ENCODE assay signal across 8 cellular contexts in the genomic region with DNA sequence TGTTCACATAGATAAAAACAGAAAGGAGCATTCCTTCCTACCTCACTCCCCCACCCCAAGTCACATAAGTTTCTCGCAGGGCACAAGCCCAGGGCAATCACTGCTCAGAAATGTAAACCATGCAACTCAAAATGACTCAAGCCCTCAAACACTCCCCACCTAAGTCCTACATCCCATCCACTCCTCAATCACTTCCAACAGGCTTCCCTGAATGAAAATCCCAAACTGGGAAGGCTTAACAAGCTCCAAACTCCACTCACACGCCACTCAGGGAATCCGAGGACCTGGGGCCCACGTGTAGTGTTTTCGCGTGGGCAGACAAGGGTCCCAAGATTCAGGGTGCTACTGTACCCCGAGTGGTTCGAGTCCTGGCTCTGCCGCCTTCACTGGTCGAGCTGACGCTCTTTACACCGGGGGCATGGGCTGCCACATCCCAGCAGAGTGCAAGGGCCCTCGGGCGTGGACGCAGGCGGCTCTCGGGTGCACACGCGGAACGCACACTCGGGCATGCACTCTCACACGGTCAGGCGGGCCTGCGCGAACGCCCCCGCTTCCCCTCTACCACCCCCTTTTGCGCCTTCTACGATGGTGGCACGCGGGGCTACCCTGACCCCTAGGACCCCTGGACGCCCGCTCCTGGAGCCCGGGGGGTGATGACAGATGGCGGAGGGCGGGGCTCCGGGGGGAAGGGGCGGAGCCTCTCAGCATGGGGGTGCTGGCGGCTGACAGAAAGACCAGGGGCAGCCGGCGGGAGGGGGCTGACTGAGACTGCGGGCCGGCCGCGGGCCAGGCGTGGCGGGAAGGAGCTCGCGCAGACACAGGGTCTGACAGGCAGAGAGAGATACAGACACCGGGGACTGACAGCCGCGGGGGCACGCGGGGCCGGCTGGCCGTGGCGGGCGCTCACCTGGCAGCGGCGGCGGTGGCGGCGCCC. TPM values are rescaled to one million over a fixed set of nuclear protein-coding genes. Genes with fewer than 3 reads are reported as not detected.
DNase-seq lines count a peak whose midpoint lies in the region; ATAC-seq lines count a peak whose summit lies in the region.

No MANE protein-coding gene starts in this region.

- peak overlapping the region; percentile 3 for H2BK5ac ChIP-seq in mesenchymal stem cell (ENCODE audit: low read depth, low read length, poor library complexity, severe bottlenecking)

- H3K79me1 ChIP-seq in mesenchymal stem cell (replicated peaks; ENCODE audit: low read length, poor library complexity, severe bottlenecking), result peaks cover 3% of the 10 kb centered on the region

- peak overlapping the region; percentile 86 for H4K91ac ChIP-seq in mesenchymal stem cell (ENCODE audit: low read length)

- H3K14ac ChIP-seq in mesenchymal stem cell (ENCODE audit: low read length in 2 of 2), result peak overlapping the region in 1 of 2 experiments; percentile 93

- H3K27me3 ChIP-seq in mesenchymal stem cell (ENCODE audit: control insufficient read depth in 1 of 2, insufficient read depth in 1 of 2, low read length in 2 of 2), result no peaks in the 10 kb centered on the region

- H3K18ac ChIP-seq in mesenchymal stem cell (ENCODE audit: low read depth in 1 of 2, low read length in 2 of 2), result peak overlapping the region; percentile 78 to 100

- peak overlapping the region; percentile 90 for H4K8ac ChIP-seq in mesenchymal stem cell (ENCODE audit: low read length)

- DNase-seq in A172 (ENCODE audit: low spot score) (peak; percentile 72), NCI-H460 (ENCODE audit: extremely low read depth, low read depth) (peak; percentile 41), mesenchymal stem cell (peak; percentile 83)
- DNase-seq in activated CD8-positive, alpha-beta memory T cell treated with anti-CD3 and anti-CD28 coated beads for 1 hour (ENCODE audit: extremely low read depth in 1 of 2, low read depth in 1 of 2), result peak; percentile 43 to 66
- peak; percentile 71 for DNase-seq in effector CD8-positive, alpha-beta T cell (lab: John Stamatoyannopoulos, UW)
- peak; percentile 63 for DNase-seq in stimulated activated CD8-positive, alpha-beta memory T cell treated with anti-CD3 and anti-CD28 coated beads, Interleukin-15, amount 100 ng/mL, for 1 hour (ENCODE audit: low read depth)

- ATAC-seq in GM18520 (IDR thresholded peaks at IDR 0.05; ENCODE audit: unreplicated experiment), result peak; percentile 26
- ATAC-seq in HG03064 (IDR thresholded peaks at IDR 0.05; ENCODE audit: low read depth, unreplicated experiment), result peak; percentile 61

- 1% methylated on average over 42 of the region's 63 CpGs for WGBS in mesenchymal stem cell

- peak overlapping the region; percentile 54 for H2BK120ac ChIP-seq in mesenchymal stem cell (ENCODE audit: low read depth, low read length)

- peaks cover 0 to 12% of the 10 kb centered on the region in 2 experiments for H3K36me3 ChIP-seq in mesenchymal stem cell (ENCODE audit: control insufficient read depth in 1 of 2, insufficient read depth in 2 of 2, low read depth in 1 of 2, low read length in 2 of 2)

- H3K23ac ChIP-seq in mesenchymal stem cell (ENCODE audit: low read length in 2 of 2), result peak overlapping the region in 1 of 2 experiments; percentile 90

- H3K4ac ChIP-seq in mesenchymal stem cell (ENCODE audit: low read depth in 1 of 2, low read length in 2 of 2), result peak overlapping the region; percentile 79 to 93

- H3K4me2 ChIP-seq in mesenchymal stem cell (ENCODE audit: low read length, poor library complexity, severe bottlenecking), result peak overlapping the region; percentile 72

- peak overlapping the region; percentile 20 to 99 for H2BK12ac ChIP-seq in mesenchymal stem cell (ENCODE audit: low read length in 2 of 2)

- H3K9ac ChIP-seq in mesenchymal stem cell (ENCODE audit: low read length), result peak overlapping the region; percentile 96

- peak overlapping the region; percentile 40 for H2AK5ac ChIP-seq in mesenchymal stem cell (ENCODE audit: low read length, severe bottlenecking)

- peak overlapping the region; percentile 15 for H2BK15ac ChIP-seq in mesenchymal stem cell (ENCODE audit: low read depth, poor library complexity, severe bottlenecking)

- H3K9me3 ChIP-seq in mesenchymal stem cell (ENCODE audit: control insufficient read depth, low read length), result no peaks in the 10 kb centered on the region

- peak overlapping the region; percentile 83 for H2AFZ ChIP-seq in mesenchymal stem cell (ENCODE audit: low read depth, low read length)

- peaks cover 6% of the 10 kb centered on the region for H3K4me1 ChIP-seq in mesenchymal stem cell (ENCODE audit: control insufficient read depth, insufficient read depth, low read depth, low read length)

- H3K4me3 ChIP-seq in mesenchymal stem cell (ENCODE audit: insufficient read depth in 1 of 2, low read depth in 1 of 2, low read length in 2 of 2), result peak overlapping the region; percentile 87 to 94

- peak overlapping the region; percentile 91 for H3K27ac ChIP-seq in mesenchymal stem cell (ENCODE audit: low read length, poor library complexity, severe bottlenecking)

RNA-seq across cellular contexts. Expression of gene ZHX3, which starts 0.7 kb away (rescaled TPM):
- total RNA-seq in A172 (2014; rRNA removed; shearing (Covaris generic)), result 13.2 and 14.0 TPM in 2 replicates
- 3.7 and 4.6 TPM in 2 replicates for total RNA-seq in NCI-H460 (2014; rRNA removed; shearing (Covaris generic))
- polyA plus RNA-seq in NCI-H460 (2014; cell fraction: nucleus; rRNA removed), result 3.3 and 5.2 TPM in 2 replicates
- polyA plus RNA-seq in mesenchymal stem cell (2013, experiment 1 of 2), result 26.5 TPM
- polyA plus RNA-seq in mesenchymal stem cell (2013, experiment 2 of 2), result 23.3 TPM

RNA-seq across cellular contexts. Expression of gene LPIN3, which starts 23.8 kb away (rescaled TPM):
- total RNA-seq in A172 (2014; rRNA removed; shearing (Covaris generic)), result 3.4 TPM in 2 replicates
- total RNA-seq in NCI-H460 (2014; rRNA removed; shearing (Covaris generic)), result 6.8 and 7.6 TPM in 2 replicates
- polyA plus RNA-seq in NCI-H460 (2014; cell fraction: nucleus; rRNA removed), result 116 and 132 TPM in 2 replicates
- polyA plus RNA-seq in mesenchymal stem cell (2013, experiment 1 of 2), result 8.1 TPM
- 8.1 TPM for polyA plus RNA-seq in mesenchymal stem cell (2013, experiment 2 of 2)

RNA-seq across cellular contexts. Expression of gene EMILIN3, which starts 49.7 kb away (rescaled TPM):
- total RNA-seq in A172 (2014; rRNA removed; shearing (Covaris generic)), result not detected in 2 replicates
- 0.25 and 0.38 TPM in 2 replicates for total RNA-seq in NCI-H460 (2014; rRNA removed; shearing (Covaris generic))
- polyA plus RNA-seq in NCI-H460 (2014; cell fraction: nucleus; rRNA removed), result 0.62 and 1.5 TPM in 2 replicates
- 0.08 TPM for polyA plus RNA-seq in mesenchymal stem cell (2013, experiment 1 of 2)
- polyA plus RNA-seq in mesenchymal stem cell (2013, experiment 2 of 2), result 0.11 TPM

Comparison
In these comparisons a context has a peak if more than half of its experiments do, and no peak if none do; other contexts are left out.
1. Peak in every context shown above with its lines: DNase-seq, ATAC-seq, H3K4me3 ChIP-seq and H3K27ac ChIP-seq.